ENCODE assay signal across 2 cellular contexts in genomic region chr19:45107621-45108170, GRCh38.
TF ChIP-seq lines count a peak whose summit lies in the region.

No MANE protein-coding gene starts in this region.

TF ChIP-seq in WTC11, 78 proteins besides CTCF, POLR2A, EP300 and RAD21 (continues in another document):
- TF ChIP-seq USF1 (CRISPR knock-in tag; IDR thresholded peaks at IDR 0.05) (no peak), PRRX2 (CRISPR knock-in tag; IDR thresholded peaks at IDR 0.05) (no peak), CREB1 (CRISPR knock-in tag; IDR thresholded peaks at IDR 0.05) (no peak), GABPB1 (CRISPR knock-in tag; IDR thresholded peaks at IDR 0.05) (no peak), AR (CRISPR knock-in tag; IDR thresholded peaks at IDR 0.05) (no peak), MLX (CRISPR knock-in tag; IDR thresholded peaks at IDR 0.05) (no peak), ZMAT4 (CRISPR knock-in tag; IDR thresholded peaks at IDR 0.05) (no peak), ATF2 (CRISPR knock-in tag; IDR thresholded peaks at IDR 0.05; ENCODE audit: borderline replicate concordance, low read depth) (no peak), ZNF281 (CRISPR knock-in tag; IDR thresholded peaks at IDR 0.05) (no peak), OVOL2 (CRISPR knock-in tag; IDR thresholded peaks at IDR 0.05; ENCODE audit: borderline replicate concordance) (no peak), ZNF671 (CRISPR knock-in tag; IDR thresholded peaks at IDR 0.05) (no peak), ZNF512 (CRISPR knock-in tag; IDR thresholded peaks at IDR 0.05; ENCODE audit: borderline replicate concordance) (no peak), ATF1 (CRISPR knock-in tag; IDR thresholded peaks at IDR 0.05) (no peak), TEAD4 (CRISPR knock-in tag; IDR thresholded peaks at IDR 0.05) (no peak), NFE2L1 (CRISPR knock-in tag; IDR thresholded peaks at IDR 0.05) (no peak)

TF ChIP-seq in K562, 482 proteins besides CTCF, POLR2A, EP300 and RAD21:
- no peak for TF ChIP-seq E4F1 (CRISPR knock-in tag; IDR thresholded peaks at IDR 0.05; ENCODE audit: borderline replicate concordance)
- TF ChIP-seq PBX2 (CRISPR knock-in tag; IDR thresholded peaks at IDR 0.05; ENCODE audit: low read depth), result no peak
- TF ChIP-seq PBX2 (tag; conservative IDR thresholded peaks at IDR 0.05; ENCODE audit: low read depth), result peak; percentile 41; the same call in 1 of the 2 replicates
- TF ChIP-seq MEIS2 (IDR thresholded peaks at IDR 0.05; ENCODE audit: partially characterized antibody), result peak; percentile 31
